Comparison of ENCODE assay signal across 20 cellular contexts in the genomic region with DNA sequence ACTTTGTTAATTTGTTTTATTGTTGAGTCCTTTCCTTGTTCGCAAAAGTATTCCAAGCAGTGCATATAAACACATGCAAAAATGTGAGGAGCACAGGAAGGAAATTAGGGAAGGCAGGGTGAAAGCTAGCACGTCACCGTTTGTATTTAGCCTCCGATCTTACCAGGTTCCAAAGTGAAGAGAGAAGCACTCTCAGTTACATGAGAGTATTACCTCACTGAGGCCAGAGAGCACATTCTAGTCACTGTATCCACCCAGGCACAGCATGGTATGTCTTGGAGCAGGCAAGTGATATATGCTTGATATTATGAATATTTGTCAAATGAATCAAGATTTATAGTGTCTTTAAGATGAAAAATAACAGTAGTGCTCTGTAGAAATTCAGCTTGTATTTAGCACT. TPM values are rescaled to one million over a fixed set of nuclear protein-coding genes. Genes with fewer than 3 reads are reported as not detected.
DNase-seq lines count a peak whose midpoint lies in the region; ATAC-seq and TF ChIP-seq lines count a peak whose summit lies in the region.
"Had no signal": no experiment of that assay in that cellular context is flagged by ENCODE, and none has a peak within 500 bp of the region (broad histone marks: within the 10 kb centered on the region; RNA-seq: fewer than 3 reads in every experiment).

No MANE protein-coding gene starts in this region.

- POLR2A ChIA-PET in WTC11 (lab: Charles Lee) = no interaction called here

- no peak overlapping the region for H2BK120ac ChIP-seq in mesendoderm (ENCODE audit: low read depth, low read length)

- H3K79me1 ChIP-seq in mesendoderm (ENCODE audit: low read length) = no peaks in the 10 kb centered on the region

- H3K27me3 ChIP-seq in GM23338 (ENCODE audit: insufficient read depth) = no peaks in the 10 kb centered on the region
- H3K27me3 ChIP-seq in mesendoderm (ENCODE audit: insufficient read depth, low read length, poor library complexity) = no peaks in the 10 kb centered on the region
- H3K27me3 ChIP-seq in effector memory CD4-positive, alpha-beta T cell (replicated peaks; ENCODE audit: control insufficient read depth, insufficient read depth, low read length, poor library complexity, severe bottlenecking) = no peaks in the 10 kb centered on the region
- H3K27me3 ChIP-seq: SJSA1 had no signal

- no peak overlapping the region for H4K5ac ChIP-seq in mesendoderm (ENCODE audit: low read length)

- H3K9me3 Mint-ChIP-seq in GM23338 = no peaks in the 10 kb centered on the region
- H3K9me3 Mint-ChIP-seq in WTC11 = no peaks in the 10 kb centered on the region; the same call in 1 of the 2 replicates
- H3K9me3 Mint-ChIP-seq in endothelial cell (ENCODE audit: unreplicated experiment) = no peaks in the 10 kb centered on the region
- H3K9me3 Mint-ChIP-seq: CD4-positive, alpha-beta memory T cell had no signal

- no peak overlapping the region for H3K9ac ChIP-seq in mesendoderm (ENCODE audit: low read length)

- H3K4ac ChIP-seq in mesendoderm (ENCODE audit: low read depth, low read length) = no peak overlapping the region

- no peak overlapping the region for H2AFZ ChIP-seq in GM23338

- H3K4me3 Mint-ChIP-seq in GM23338 (no peak overlapping the region), WTC11 (no peak overlapping the region), endothelial cell (ENCODE audit: unreplicated experiment) (no peak overlapping the region)
- H3K4me3 Mint-ChIP-seq: CD4-positive, alpha-beta memory T cell had no signal

- H3K4me1 Mint-ChIP-seq in GM23338 (peaks cover 6% of the 10 kb centered on the region), WTC11 (peaks cover 9% of the 10 kb centered on the region), endothelial cell (ENCODE audit: unreplicated experiment) (peaks cover 28% of the 10 kb centered on the region)

- no peaks in the 10 kb centered on the region for H3K27me3 Mint-ChIP-seq in GM23338 (ENCODE audit: insufficient read depth, low read depth, poor library complexity)
- H3K27me3 Mint-ChIP-seq in WTC11 (ENCODE audit: low read depth) = no peaks in the 10 kb centered on the region
- peaks cover 1% of the 10 kb centered on the region for H3K27me3 Mint-ChIP-seq in endothelial cell (ENCODE audit: unreplicated experiment)
- H3K27me3 Mint-ChIP-seq: CD4-positive, alpha-beta memory T cell had no signal

- H3K36me3 Mint-ChIP-seq in GM23338 (ENCODE audit: low read depth) (no peaks in the 10 kb centered on the region), WTC11 (no peaks in the 10 kb centered on the region), endothelial cell (ENCODE audit: low read depth, unreplicated experiment) (peaks cover 15% of the 10 kb centered on the region)

- TF ChIP-seq CTCF in GM23338 (conservative IDR thresholded peaks at IDR 0.05; ENCODE audit: low read depth in 2 of 2) = no peak
- TF ChIP-seq CTCF in WTC11 (IDR thresholded peaks at IDR 0.05) = no peak
- TF ChIP-seq CTCF in endothelial cell (IDR thresholded peaks at IDR 0.05; ENCODE audit: unreplicated experiment) = no peak

- 0 out of 2 replicates have a peak overlapping the region, but pooled peaks have one; percentile 17 for H3K4me2 ChIP-seq in GM23338
- no peak overlapping the region for H3K4me2 ChIP-seq in mesendoderm (ENCODE audit: low read length)

- H3K9me2 ChIP-seq in GM23338 (ENCODE audit: insufficient read depth) = no peaks in the 10 kb centered on the region

- no peak overlapping the region for H4K8ac ChIP-seq in mesendoderm (ENCODE audit: low read depth, low read length)

- WGBS in mesendoderm (ENCODE audit: extremely low coverage, insufficient coverage, low lambda C conversion rate) = no CpG with 5 or more reads among the region's 4 CpGs

- peak; percentile 13 for DNase-seq in GM23338 (ENCODE audit: low spot score)
- DNase-seq in WTC11 (ENCODE audit: low spot score) = no peak
- DNase-seq in endothelial cell (ENCODE audit: low spot score) = no peak
- DNase-seq in mesendoderm = peak; percentile 32
- DNase-seq in stimulated activated naive CD8-positive, alpha-beta T cell treated with anti-CD3 and anti-CD28 coated beads, Interleukin-15, Interleukin-2, amounts not matched to agents 100 U/mL and 50 U/mL, for 24 hours = no peak
- no peak for DNase-seq in T-helper 2 cell
- no peak for DNase-seq in effector memory CD4-positive, alpha-beta T cell
- DNase-seq: C1 segment of cervical spinal cord; CD4-positive, alpha-beta memory T cell; COR-L47; NCI-H1048; NCI-H1417 treated with DMSO at 0.1 percent for 48 hours; NCI-H1694 treated with DMSO at 0.1 percent for 48 hours; NCI-H2081; NCI-H446; NCI-H524 treated with DMSO at 0.1 percent for 48 hours; NCI-H774 had no signal

- no peak overlapping the region for H2AK5ac ChIP-seq in mesendoderm (ENCODE audit: low read length)

- H3K9me3 ChIP-seq in effector memory CD4-positive, alpha-beta T cell (ENCODE audit: control insufficient read depth, low read length) = no peaks in the 10 kb centered on the region

- H3K4me3 ChIP-seq in GM23338 (no peak overlapping the region), mesendoderm (ENCODE audit: low read length) (no peak overlapping the region)
- no peak overlapping the region for H3K4me3 ChIP-seq in effector memory CD4-positive, alpha-beta T cell (ENCODE audit: insufficient read depth, low read depth, low read length, poor library complexity, severe bottlenecking)
- H3K4me3 ChIP-seq: GM12878, SJSA1 had no signal

- H3K18ac ChIP-seq in mesendoderm (ENCODE audit: low read length) = no peak overlapping the region

- no peak for ATAC-seq in GM23338
- peak; percentile 32; the same call in 1 of the 2 replicates for ATAC-seq in WTC11
- ATAC-seq in stimulated activated naive CD8-positive, alpha-beta T cell treated with anti-CD3 and anti-CD28 coated beads, Interleukin-15, Interleukin-2, amounts not matched to agents 100 U/mL and 50 U/mL, for 24 hours = no peak
- ATAC-seq: GM12878 had no signal

- H3K4me1 ChIP-seq in GM23338 (ENCODE audit: insufficient read depth) (no peaks in the 10 kb centered on the region), mesendoderm (ENCODE audit: control insufficient read depth, low read depth, low read length) (no peaks in the 10 kb centered on the region)
- H3K4me1 ChIP-seq in effector memory CD4-positive, alpha-beta T cell (ENCODE audit: control insufficient read depth, insufficient read depth, low read length, poor library complexity, severe bottlenecking) = no peaks in the 10 kb centered on the region
- H3K4me1 ChIP-seq: SJSA1 had no signal

- no peak overlapping the region for H3K27ac ChIP-seq in GM23338 (ENCODE audit: low read depth)
- no peak overlapping the region for H3K27ac ChIP-seq in mesendoderm (ENCODE audit: low read depth, low read length)
- no peak overlapping the region for H3K27ac ChIP-seq in effector memory CD4-positive, alpha-beta T cell (ENCODE audit: insufficient read depth, low read length, poor library complexity, severe bottlenecking)
- H3K27ac ChIP-seq: HL-60, SJSA1 had no signal

- H3K27ac Mint-ChIP-seq in GM23338 (no peak overlapping the region), WTC11 (no peak overlapping the region), endothelial cell (ENCODE audit: unreplicated experiment) (peak overlapping the region; percentile 28)
- H3K27ac Mint-ChIP-seq: CD4-positive, alpha-beta memory T cell had no signal

- CTCF ChIA-PET in WTC11 (lab: Charles Lee) = interaction anchor here (2.6 to 3.9 kb wide), 2 partner anchors 20 to 50 kb away, joined by 43 to 91 read pairs; a partner anchor contains a TSS

- H3F3A ChIP-seq in GM23338 (replicated peaks; ENCODE audit: low read depth) = no peaks in the 10 kb centered on the region

- H2BK15ac ChIP-seq in mesendoderm (replicated peaks; ENCODE audit: low read depth) = no peak overlapping the region

- H3K56ac ChIP-seq in mesendoderm (ENCODE audit: low read length) = peak overlapping the region; percentile 40

- H3K36me3 ChIP-seq in GM23338 (ENCODE audit: insufficient read depth) (no peaks in the 10 kb centered on the region), mesendoderm (ENCODE audit: control insufficient read depth, insufficient read depth, low read length) (no peaks in the 10 kb centered on the region)
- no peaks in the 10 kb centered on the region for H3K36me3 ChIP-seq in effector memory CD4-positive, alpha-beta T cell (ENCODE audit: control insufficient read depth, insufficient read depth, low read length)
- H3K36me3 ChIP-seq: SJSA1 had no signal

- H4K20me1 ChIP-seq in GM23338 (replicated peaks; ENCODE audit: insufficient read depth) = no peaks in the 10 kb centered on the region

- no peak overlapping the region for H3K23ac ChIP-seq in mesendoderm (ENCODE audit: low read length)

- no peak overlapping the region for H2BK5ac ChIP-seq in mesendoderm (ENCODE audit: low read length)

- H3K79me2 ChIP-seq in GM23338 (replicated peaks; ENCODE audit: insufficient read depth) (no peaks in the 10 kb centered on the region), mesendoderm (ENCODE audit: control insufficient read depth, insufficient read depth, low read length) (no peaks in the 10 kb centered on the region)

TF ChIP-seq in GM23338, 12 proteins besides CTCF, POLR2A, EP300 and RAD21 (continues in another document):
- TF ChIP-seq ZNF114 (CRISPR knock-in tag; IDR thresholded peaks at IDR 0.05) (no peak), POLR2AphosphoS5 (IDR thresholded peaks at IDR 0.05; ENCODE audit: low read depth) (no peak), STAT1 (IDR thresholded peaks at IDR 0.05; ENCODE audit: unreplicated experiment) (no peak), CREB1 (CRISPR knock-in tag; IDR thresholded peaks at IDR 0.05; ENCODE audit: low read depth) (no peak), ZNF331 (CRISPR knock-in tag; IDR thresholded peaks at IDR 0.05; ENCODE audit: low read depth) (no peak), NANOG (IDR thresholded peaks at IDR 0.05; ENCODE audit: borderline replicate concordance) (no peak)

RNA-seq across cellular contexts. Expression of a gene that starts 6.5 kb away (rescaled TPM):
- 6.2 and 7.2 TPM in 2 replicates for total RNA-seq in GM23338 (2014; rRNA removed; shearing (Covaris generic))
- polyA plus RNA-seq in GM23338 (2016; fragmentation: Nextera tagmentation; extraction: Ambion mirVana) = 2.9 and 5.2 TPM in 2 replicates
- 4.2 to 4.8 TPM (median 4.3 TPM) in 3 replicates for total RNA-seq in WTC11 (2021)
- total RNA-seq in endothelial cell (ENCODE audit: unreplicated experiment) = 6.2 TPM
- polyA plus RNA-seq in mesendoderm (2013, experiment 1 of 2) = 3.7 TPM
- polyA plus RNA-seq in mesendoderm (2013, experiment 2 of 2) = 3.8 TPM

Comparison
In these comparisons a context has a peak if more than half of its experiments do, and no peak if none do; other contexts are left out.
1. DNase-seq: peak in GM23338 (single experiment) and mesendoderm (single experiment); none in WTC11 (single experiment), endothelial cell (single experiment), stimulated activated naive CD8-positive, alpha-beta T cell treated with anti-CD3 and anti-CD28 coated beads, Interleukin-15, Interleukin-2, amounts not matched to agents 100 U/mL and 50 U/mL, for 24 hours (single experiment), T-helper 2 cell (0 of 5) and effector memory CD4-positive, alpha-beta T cell (0 of 3).